24 cellular contexts compared by ENCODE assay signal in genomic region chr7:149862156-149862555, GRCh38.
"Had no signal": no experiment of that assay in that cellular context is flagged by ENCODE, and none has a peak within 500 bp of the region (broad histone marks: within the 10 kb centered on the region; RNA-seq: fewer than 3 reads in every experiment).

No MANE protein-coding gene starts in this region.

- H3K4me3 Mint-ChIP-seq: dendritic cell treated with granulocyte-macrophage colony-stimulating factor and Interleukin-4, amounts not matched to agents 40 ng/mL and 50 ng/mL, for 4 days; endodermal cell; nephron progenitor cell; stimulated activated memory B cell treated with anti-CD40 and anti-IgM and Interleukin-4, amounts not matched to agents 10 μg/mL and 1 μg/mL and 100 μg/mL, for 72 hours had no signal

- H3K9me3 ChIP-seq: gastrocnemius medialis, pancreas, right atrium auricular region, sigmoid colon, testis, tibial nerve, upper lobe of left lung had no signal

- ATAC-seq: esophagus mucosa; gastrocnemius medialis; left lobe of liver; naive thymus-derived CD4-positive, alpha-beta T cell; stimulated activated memory B cell treated with anti-CD40 and anti-IgM and Interleukin-4, amounts not matched to agents 10 μg/mL and 1 μg/mL and 100 μg/mL, for 72 hours; stimulated activated naive CD8-positive, alpha-beta T cell treated with anti-CD3 and anti-CD28 coated beads, Interleukin-15, Interleukin-2, amounts not matched to agents 100 U/mL and 50 U/mL, for 24 hours had no signal

- H3K27me3 Mint-ChIP-seq: dendritic cell treated with granulocyte-macrophage colony-stimulating factor and Interleukin-4, amounts not matched to agents 40 ng/mL and 50 ng/mL, for 4 days; naive thymus-derived CD4-positive, alpha-beta T cell; progenitor cell of endocrine pancreas; stimulated activated memory B cell treated with anti-CD40 and anti-IgM and Interleukin-4, amounts not matched to agents 10 μg/mL and 1 μg/mL and 100 μg/mL, for 72 hours had no signal

- H3K27ac Mint-ChIP-seq: dendritic cell treated with granulocyte-macrophage colony-stimulating factor and Interleukin-4, amounts not matched to agents 40 ng/mL and 50 ng/mL, for 4 days; endodermal cell; nephron progenitor cell; progenitor cell of endocrine pancreas; stimulated activated memory B cell treated with anti-CD40 and anti-IgM and Interleukin-4, amounts not matched to agents 10 μg/mL and 1 μg/mL and 100 μg/mL, for 72 hours had no signal

- H3K4me1 Mint-ChIP-seq: endodermal cell, nephron progenitor cell had no signal

- H3K9me3 Mint-ChIP-seq: dendritic cell treated with granulocyte-macrophage colony-stimulating factor and Interleukin-4, amounts not matched to agents 40 ng/mL and 50 ng/mL, for 4 days; endodermal cell; naive thymus-derived CD4-positive, alpha-beta T cell; nephron progenitor cell; stimulated activated memory B cell treated with anti-CD40 and anti-IgM and Interleukin-4, amounts not matched to agents 10 μg/mL and 1 μg/mL and 100 μg/mL, for 72 hours had no signal

- DNase-seq: cerebellar nuclear complex; effector CD8-positive, alpha-beta T cell; endodermal cell; foreskin fibroblast; gastrocnemius medialis; mesenchymal stem cell; midbrain; naive thymus-derived CD4-positive, alpha-beta T cell; nephron progenitor cell; occipital lobe; stimulated activated CD4-positive, alpha-beta T cell treated with anti-CD3 and anti-CD28 coated beads, Interleukin-2, amount 100 ng/mL, for 24 hours; stimulated activated CD4-positive, alpha-beta T cell treated with anti-CD3 and anti-CD28 coated beads, Interleukin-4, amount 100 ng/mL, for 24 hours; stimulated activated naive CD8-positive, alpha-beta T cell treated with anti-CD3 and anti-CD28 coated beads, Interleukin-15, Interleukin-2, amounts not matched to agents 100 U/mL and 50 U/mL, for 24 hours; testis had no signal
